26 cellular contexts compared by ENCODE assay signal in the genomic region with DNA sequence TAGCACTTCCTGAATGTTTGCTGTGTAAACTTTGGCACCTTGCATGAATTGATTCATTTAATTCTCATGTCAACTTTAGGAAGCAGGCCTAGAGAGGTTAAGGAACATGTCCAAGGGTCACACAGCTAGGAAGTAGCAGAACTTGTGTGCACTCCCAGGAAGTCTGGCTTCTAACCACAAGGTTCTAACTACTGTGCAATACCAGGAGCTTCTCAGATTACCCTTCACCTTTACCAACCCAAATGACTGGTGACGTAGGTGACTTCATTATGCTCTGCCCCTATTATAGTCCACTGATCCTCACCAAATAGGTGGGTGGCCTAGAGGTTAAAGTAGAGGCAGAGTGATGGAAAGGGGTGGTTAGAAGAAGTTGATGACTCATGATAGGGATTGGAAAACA.
"Had no signal": no experiment of that assay in that cellular context is flagged by ENCODE, and none has a peak within 500 bp of the region (broad histone marks: within the 10 kb centered on the region; RNA-seq: fewer than 3 reads in every experiment).

No MANE protein-coding gene starts in this region.

- ATAC-seq: heart right ventricle; left colon; left ventricle myocardium superior; natural killer cell; pancreas; stimulated activated effector memory CD8-positive, alpha-beta T cell treated with anti-CD3 and anti-CD28 coated beads, Interleukin-12 subunit alpha, Interleukin-12 subunit beta, amount 100 ng/mL, for 72 hours had no signal

- H3K27ac ChIP-seq: coronary artery, esophagus squamous epithelium, heart right ventricle, pancreas, right atrium auricular region, sigmoid colon, stomach, thyroid gland had no signal

- H3K4me3 ChIP-seq: coronary artery, esophagus squamous epithelium, heart right ventricle, lung, pancreas, right atrium auricular region, sigmoid colon, stomach, thyroid gland had no signal

- DNase-seq: dermis blood vessel endothelial cell; effector memory CD4-positive, alpha-beta T cell; erythroblast; esophagus squamous epithelium; foreskin melanocyte; glutamatergic neuron; heart right ventricle; hippocampal formation; islet precursor cell; kidney glomerular epithelial cell; left colon; left ventricle myocardium superior; natural killer cell; occipital lobe; pancreas; sigmoid colon; stimulated activated CD4-positive, alpha-beta T cell treated with anti-CD3 and anti-CD28 coated beads, Interleukin-2, amount 100 ng/mL, for 24 hours; stimulated activated CD4-positive, alpha-beta T cell treated with anti-CD3 and anti-CD28 coated beads, Interleukin-4, amount 100 ng/mL, for 24 hours; stimulated activated naive CD4-positive, alpha-beta T cell treated with Interleukin-2 at 50 U/mL for 16 hours; stomach; thyroid gland; trophoblast cell had no signal

- H3K27me3 ChIP-seq: esophagus squamous epithelium, right atrium auricular region, sigmoid colon, thyroid gland had no signal

- H3K9me3 ChIP-seq: esophagus squamous epithelium, heart right ventricle, pancreas, right atrium auricular region, sigmoid colon, stomach, thyroid gland had no signal

- FAIRE-seq: pancreas had no signal

- H3K36me3 ChIP-seq: esophagus squamous epithelium, heart right ventricle, pancreas, right atrium auricular region, sigmoid colon, stomach, thyroid gland had no signal

- H3K4me1 ChIP-seq: esophagus squamous epithelium, pancreas, right atrium auricular region, thyroid gland had no signal
